ENCODE assay signal across 14 cellular contexts in genomic region chr6:105113422-105113821, GRCh38.
DNase-seq lines count a peak whose midpoint lies in the region; ATAC-seq and TF ChIP-seq lines count a peak whose summit lies in the region.
"Had no signal": no experiment of that assay in that cellular context is flagged by ENCODE, and none has a peak within 500 bp of the region (broad histone marks: within the 10 kb centered on the region; RNA-seq: fewer than 3 reads in every experiment).

No MANE protein-coding gene starts in this region.

- ATAC-seq in Right ventricle myocardium superior (ENCODE audit: poor library complexity) = peak; percentile 63
- ATAC-seq in heart right ventricle = peak in 7 of 8 donors; percentile 35 to 75 (median 56)
- peak; percentile 36 for ATAC-seq in left colon
- ATAC-seq in HG03175 (IDR thresholded peaks at IDR 0.05; ENCODE audit: unreplicated experiment) = no peak
- ATAC-seq: CD8-positive, alpha-beta T cell; HepG2 had no signal

- H3K9me3 ChIP-seq in right atrium auricular region (no peaks in the 10 kb centered on the region), heart right ventricle (no peaks in the 10 kb centered on the region), SK-N-SH (no peaks in the 10 kb centered on the region)

- no peaks in the 10 kb centered on the region for H3F3A ChIP-seq in SK-N-SH (replicated peaks; ENCODE audit: insufficient read depth)

- TF ChIP-seq CTCF in right atrium auricular region (IDR thresholded peaks at IDR 0.05) = no peak
- TF ChIP-seq CTCF in heart right ventricle (IDR thresholded peaks at IDR 0.05) = no peak
- TF ChIP-seq CTCF in SK-N-SH (IDR thresholded peaks at IDR 0.05) = no peak

- H3K9ac ChIP-seq in SK-N-SH = no peak overlapping the region

- CTCF ChIA-PET in SK-N-SH (lab: Yijun Ruan, JAX) = interaction anchor here (1.3 to 1.4 kb wide), 2 partner anchors 26 to 289 kb away, joined by 5 to 7 read pairs; partner anchors contain the start of gene PREP

- no peak for TF ChIP-seq EP300 in SK-N-SH (IDR thresholded peaks at IDR 0.05; ENCODE audit: borderline replicate concordance in 1 of 2, low read depth in 1 of 2, low read length in 1 of 2)

- H3K27me3 ChIP-seq in right atrium auricular region = no peaks in the 10 kb centered on the region
- H3K27me3 ChIP-seq in heart right ventricle = no peaks in the 10 kb centered on the region
- no peaks in the 10 kb centered on the region for H3K27me3 ChIP-seq in SK-N-SH (ENCODE audit: insufficient read depth)

- no peak overlapping the region for H3K4me2 ChIP-seq in SK-N-SH

- no peak overlapping the region for H3K27ac ChIP-seq in right atrium auricular region
- H3K27ac ChIP-seq in heart right ventricle = peak overlapping the region in 5 of 10 donors; percentile 11 to 44 (median 39)
- no peak overlapping the region for H3K27ac ChIP-seq in SK-N-SH (ENCODE audit: low read depth in 2 of 2, low read length in 1 of 2)

- H3K4me1 ChIP-seq in right atrium auricular region (no peaks in the 10 kb centered on the region), heart right ventricle (peaks cover 0 to 5% (median 0%) of the 10 kb centered on the region in 9 donors), SK-N-SH (ENCODE audit: control insufficient read depth in 1 of 2, insufficient read depth in 2 of 2, low read depth in 1 of 2, low read length in 1 of 2) (no peaks in the 10 kb centered on the region)

- POLR2A ChIA-PET in SK-N-SH (lab: Yijun Ruan, JAX) = no interaction called here

- H3K36me3 ChIP-seq in right atrium auricular region = peaks cover 15% of the 10 kb centered on the region
- H3K36me3 ChIP-seq in heart right ventricle = peaks cover 0 to 88% (median 6%) of the 10 kb centered on the region in 9 donors
- peaks cover 30 to 36% of the 10 kb centered on the region in 2 experiments for H3K36me3 ChIP-seq in SK-N-SH (replicated peaks in 1 of 2; ENCODE audit: control insufficient read depth in 1 of 2, insufficient read depth in 2 of 2, low read length in 1 of 2)

- 51 to 55% methylated on average over 6 of the region's 6 CpGs for WGBS in heart right ventricle, 2 donors
- 92% methylated on average over 6 of the region's 6 CpGs for WGBS in SK-N-SH (ENCODE audit: low lambda C conversion rate)

- H4K20me1 ChIP-seq in SK-N-SH (ENCODE audit: insufficient read depth) = no peaks in the 10 kb centered on the region

- no peaks in the 10 kb centered on the region for H3K79me2 ChIP-seq in SK-N-SH (ENCODE audit: insufficient read depth)

- intact Hi-C loops in Right ventricle myocardium superior (cut with DNase I) = no loop called here
- intact Hi-C loops in heart right ventricle (cut with DNase I) = loop anchor here in 1 of 10 donors (10.0 kb wide), 1 partner anchor 261 kb away; no protein-coding TSS in a partner anchor
- intact Hi-C loops in left colon (cut with DNase I, micrococcal nuclease) = no loop called here

- H3K4me3 ChIP-seq in right atrium auricular region (no peak overlapping the region), heart right ventricle (no peak overlapping the region), SK-N-SH (ENCODE audit: low read depth in 2 of 2, low read length in 1 of 2) (no peak overlapping the region)

- DNase-seq in Right ventricle myocardium superior = no peak
- no peak for DNase-seq in right atrium auricular region (ENCODE audit: low spot score)
- peak in 1 of 2 donors; percentile 19 for DNase-seq in heart right ventricle
- no peak for DNase-seq in left colon
- no peak for DNase-seq in SK-N-SH
- DNase-seq in NCI-H2029 treated with DMSO at 0.1 percent for 48 hours (lab: John Stamatoyannopoulos, UW) = no peak
- DNase-seq: CD8-positive, alpha-beta T cell; COR-L47; DMS53; GF-D8; HCEC 1CT; HFFc6 had no signal

- no peak for TF ChIP-seq RAD21 in SK-N-SH (IDR thresholded peaks at IDR 0.05; ENCODE audit: low read length)

- no peak overlapping the region for H2AFZ ChIP-seq in SK-N-SH (ENCODE audit: low read depth)

- no peaks in the 10 kb centered on the region for H3K9me2 ChIP-seq in SK-N-SH

TF ChIP-seq in SK-N-SH, 30 proteins besides CTCF, POLR2A, EP300 and RAD21:
- TF ChIP-seq RXRA (IDR thresholded peaks at IDR 0.05; ENCODE audit: borderline replicate concordance, low read depth) (no peak), CHD2 (IDR thresholded peaks at IDR 0.05; ENCODE audit: low read length, partially characterized antibody) (no peak), POLR2AphosphoS5 (IDR thresholded peaks at IDR 0.05; ENCODE audit: low read depth, low read length) (no peak), IRF3 (IDR thresholded peaks at IDR 0.05; ENCODE audit: low read depth, low read length) (no peak), EZH2phosphoT487 (IDR thresholded peaks at IDR 0.05; ENCODE audit: borderline replicate concordance, low read depth) (no peak), USF1 (IDR thresholded peaks at IDR 0.05; ENCODE audit: borderline replicate concordance, low read depth) (no peak), TAF1 (IDR thresholded peaks at IDR 0.05; ENCODE audit: borderline replicate concordance, low read depth, low read length) (no peak), REST (IDR thresholded peaks at IDR 0.05; ENCODE audit: low read depth, low read length) (no peak), RFX5 (IDR thresholded peaks at IDR 0.05; ENCODE audit: low read length) (no peak), SIN3A (IDR thresholded peaks at IDR 0.05; ENCODE audit: borderline replicate concordance, low read depth, low read length) (no peak)
